In genomic region chr20:8408587-8409307, GRCh38 we compare ENCODE assay signal across 21 cellular contexts.
A peak's percentile ranks its signal among the peaks of the same experiment; 100 is the strongest.
DNase-seq lines count a peak whose midpoint lies in the region; ATAC-seq, FAIRE-seq and TF ChIP-seq lines count a peak whose summit lies in the region.
"Had no signal": no experiment of that assay in that cellular context is flagged by ENCODE, and none has a peak within 500 bp of the region (broad histone marks: within the 10 kb centered on the region; RNA-seq: fewer than 3 reads in every experiment).

No MANE protein-coding gene starts in this region.

- H3K27ac ChIP-seq in A549, result no peak overlapping the region
- H3K27ac ChIP-seq: SJCRH30 had no signal

- no peak overlapping the region for H3K4me3 ChIP-seq in A549
- H3K4me3 ChIP-seq: SJCRH30 had no signal

- no peaks in the 10 kb centered on the region for H3K9me3 ChIP-seq in A549
- H3K9me3 ChIP-seq: SJCRH30 had no signal

- no peak overlapping the region for H3K4me2 ChIP-seq in A549

- no peaks in the 10 kb centered on the region for H3K4me1 ChIP-seq in A549
- H3K4me1 ChIP-seq: SJCRH30 had no signal

- ATAC-seq in A549 (no peak), GM18858 (IDR thresholded peaks at IDR 0.05; ENCODE audit: unreplicated experiment) (peak; percentile 45), HG03378 (IDR thresholded peaks at IDR 0.05; ENCODE audit: unreplicated experiment) (peak; percentile 57)
- ATAC-seq: PC-3 had no signal

- DNase-seq in A549 (ENCODE audit: low read depth in 1 of 2, low spot score in 1 of 2), result no peak
- DNase-seq in RPMI8226, result peak; percentile 57
- DNase-seq in NCI-H1694 treated with DMSO at 0.1 percent for 48 hours (lab: John Stamatoyannopoulos, UW), result no peak
- DNase-seq in cerebellum (ENCODE audit: low spot score), result no peak
- DNase-seq in DMS53 treated with DMSO at 0.1 percent for 48 hours (lab: John Stamatoyannopoulos, UW; ENCODE audit: unreplicated experiment), result no peak
- no peak for DNase-seq in NCI-H1048 (lab: John Stamatoyannopoulos, UW)
- DNase-seq: 8988T; Calu3; CD4-positive, alpha-beta memory T cell; DMS53; IMR-90; Kasumi-1; NCI-H1417; NCI-H1930; NCI-H446 treated with DMSO at 0.1 percent for 48 hours; PC-3; SJCRH30 had no signal

- POLR2A ChIA-PET in A549 (lab: Yijun Ruan, JAX), result no interaction called here

- no peak for TF ChIP-seq EP300 in A549 (IDR thresholded peaks at IDR 0.05)

- no peak for TF ChIP-seq POLR2A in A549 (IDR thresholded peaks at IDR 0.05; ENCODE audit: low read length)

- WGBS in A549 (ENCODE audit: missing lambda C conversion rate), result 6% methylated on average over 4 of the region's 4 CpGs

- TF ChIP-seq RAD21 in A549 (conservative IDR thresholded peaks at IDR 0.05 in 1 of 2, IDR thresholded peaks at IDR 0.05 in 1 of 2), result no peak

- TF ChIP-seq CTCF in A549 (IDR thresholded peaks at IDR 0.05), result no peak

- peak; percentile 43 for FAIRE-seq in A549 (lab: Jason Lieb, UNC)
- FAIRE-seq: GM18507, H54 had no signal

- CTCF ChIA-PET in A549 (lab: Yijun Ruan, JAX), result no interaction called here

TF ChIP-seq in A549, 52 proteins besides CTCF, POLR2A, EP300 and RAD21:
- TF ChIP-seq MAFK (IDR thresholded peaks at IDR 0.05; ENCODE audit: partially characterized antibody) (peak; percentile 1), FOXS1 (CRISPR knock-in tag; IDR thresholded peaks at IDR 0.05) (no peak)
TF ChIP-seq in A549: peak in this region for 1.

Comparison
In these comparisons a context has a peak if more than half of its experiments do, and no peak if none do; other contexts are left out.
1. ATAC-seq: peak in GM18858 (single experiment) and HG03378 (single experiment); none in A549 (0 of 2).